ENCODE assay signal across 16 cellular contexts in the genomic region with DNA sequence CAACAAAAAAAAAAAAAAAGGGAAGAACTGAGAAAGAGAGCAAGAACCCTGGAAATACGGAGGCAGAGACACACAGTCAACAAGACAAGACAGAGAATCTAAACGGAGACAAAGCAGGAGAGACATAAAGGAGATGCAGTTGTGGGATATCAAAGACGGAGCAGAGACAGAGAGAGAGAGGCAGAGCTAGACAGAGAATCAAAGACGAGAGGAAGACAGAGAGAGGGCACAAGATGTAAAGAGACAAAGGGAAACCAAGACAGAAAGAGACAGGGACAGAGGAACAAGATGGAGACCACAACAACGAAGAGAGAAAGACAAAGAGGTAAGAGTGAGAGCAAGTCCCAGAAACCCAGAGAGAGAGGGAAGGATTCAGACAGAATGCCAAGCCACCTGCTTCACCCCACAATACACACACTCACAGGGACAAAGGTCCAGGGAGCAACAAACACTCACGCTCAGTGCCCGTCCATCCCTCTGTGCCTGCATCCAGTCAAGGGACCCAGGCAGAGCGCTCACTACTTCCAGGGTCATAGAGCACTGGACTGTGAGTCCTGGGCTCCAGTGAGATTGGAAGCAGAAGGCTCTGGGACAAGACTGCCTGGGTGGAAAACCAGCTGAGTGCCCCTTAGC.
DNase-seq lines count a peak whose midpoint lies in the region; ATAC-seq and TF ChIP-seq lines count a peak whose summit lies in the region.
"Had no signal": no experiment of that assay in that cellular context is flagged by ENCODE, and none has a peak within 500 bp of the region (broad histone marks: within the 10 kb centered on the region; RNA-seq: fewer than 3 reads in every experiment).

No MANE protein-coding gene starts in this region.

- no peaks in the 10 kb centered on the region for H3K9me2 ChIP-seq in DOHH2 (replicated peaks; ENCODE audit: control insufficient read depth, low read length)

- peak; percentile 24 for ATAC-seq in naive thymus-derived CD4-positive, alpha-beta T cell
- ATAC-seq: esophagus mucosa, Right ventricle myocardium inferior had no signal

- H3K27ac ChIP-seq in DOHH2 (ENCODE audit: low read depth, low read length) = peak overlapping the region; percentile 65
- peak overlapping the region; percentile 70 for H3K27ac ChIP-seq in naive thymus-derived CD4-positive, alpha-beta T cell (ENCODE audit: low read depth, low read length)

- H3K4me1 ChIP-seq in DOHH2 (ENCODE audit: control insufficient read depth, low read length) = peaks cover 42% of the 10 kb centered on the region
- peaks cover 27 to 49% of the 10 kb centered on the region in 2 donors for H3K4me1 ChIP-seq in naive thymus-derived CD4-positive, alpha-beta T cell (ENCODE audit: control insufficient read depth in 2 of 2, insufficient read depth in 2 of 2, low read length in 2 of 2)
- H3K4me1 ChIP-seq: Caco-2 had no signal

- no peaks in the 10 kb centered on the region for H3K36me3 ChIP-seq in DOHH2 (ENCODE audit: control insufficient read depth, low read length)
- H3K36me3 ChIP-seq in naive thymus-derived CD4-positive, alpha-beta T cell (ENCODE audit: control insufficient read depth in 2 of 3, insufficient read depth in 3 of 3, low read length in 3 of 3) = no peaks in the 10 kb centered on the region

- H3K4me3 Mint-ChIP-seq in activated CD4-positive, alpha-beta T cell treated with anti-CD3 and anti-CD28 coated beads, Interleukin-2, amount 10 ng/mL, durations not matched to agents 7 days and 5 days = peak overlapping the region; percentile 8
- peak overlapping the region; percentile 51 to 85 (median 75) for H3K4me3 Mint-ChIP-seq in naive thymus-derived CD4-positive, alpha-beta T cell

- peaks cover 45% of the 10 kb centered on the region for H3K4me1 Mint-ChIP-seq in activated CD4-positive, alpha-beta T cell treated with anti-CD3 and anti-CD28 coated beads, Interleukin-2, amount 10 ng/mL, durations not matched to agents 7 days and 5 days
- H3K4me1 Mint-ChIP-seq in naive thymus-derived CD4-positive, alpha-beta T cell = peaks cover 12 to 84% (median 70%) of the 10 kb centered on the region in 7 donors

- no peaks in the 10 kb centered on the region for H3K27me3 ChIP-seq in DOHH2 (ENCODE audit: control insufficient read depth, low read length)
- H3K27me3 ChIP-seq in naive thymus-derived CD4-positive, alpha-beta T cell (ENCODE audit: control insufficient read depth in 2 of 2, insufficient read depth in 2 of 2, low read length in 2 of 2) = no peaks in the 10 kb centered on the region

- POLR2A ChIA-PET in activated CD4-positive, alpha-beta T cell treated with anti-CD3 and anti-CD28 coated beads, Interleukin-2, amount 10 ng/mL, durations not matched to agents 7 days and 5 days (lab: Charles Lee) = no interaction called here
- POLR2A ChIA-PET in naive thymus-derived CD4-positive, alpha-beta T cell (lab: Charles Lee) = interaction anchor here (0.6 to 1.2 kb wide), 3 partner anchors 9 to 20 kb away, joined by 3 to 5 read pairs (median 4); no protein-coding TSS in a partner anchor

- CTCF ChIA-PET in activated CD4-positive, alpha-beta T cell treated with anti-CD3 and anti-CD28 coated beads, Interleukin-2, amount 10 ng/mL, durations not matched to agents 7 days and 5 days (lab: Charles Lee) = interaction anchor here (0.7 kb wide), 1 partner anchor 12 kb away, joined by 3 read pairs; no protein-coding TSS in a partner anchor
- CTCF ChIA-PET in naive thymus-derived CD4-positive, alpha-beta T cell (lab: Charles Lee) = interaction anchor here (1.2 kb wide), 1 partner anchor 12 kb away, joined by 6 read pairs; no protein-coding TSS in a partner anchor

- H3K9me3 ChIP-seq in DOHH2 (ENCODE audit: control insufficient read depth, insufficient read depth, low read length) = no peaks in the 10 kb centered on the region
- H3K9me3 ChIP-seq in naive thymus-derived CD4-positive, alpha-beta T cell (ENCODE audit: control insufficient read depth in 2 of 3, low read length in 3 of 3) = no peaks in the 10 kb centered on the region
- H3K9me3 ChIP-seq: Caco-2 had no signal

- no peaks in the 10 kb centered on the region for H3K27me3 Mint-ChIP-seq in activated CD4-positive, alpha-beta T cell treated with anti-CD3 and anti-CD28 coated beads, Interleukin-2, amount 10 ng/mL, durations not matched to agents 7 days and 5 days
- H3K27me3 Mint-ChIP-seq in naive thymus-derived CD4-positive, alpha-beta T cell = peaks cover 0 to 17% (median 0%) of the 10 kb centered on the region in 5 donors

- no peaks in the 10 kb centered on the region; the same call in 1 of the 2 replicates for H3F3A ChIP-seq in DOHH2 (ENCODE audit: control insufficient read depth, insufficient read depth)

- intact Hi-C loops in naive thymus-derived CD4-positive, alpha-beta T cell (cut with micrococcal nuclease) = loop anchor here in 1 of 2 donors (2.0 to 5.0 kb wide), 3 partner anchors 602 to 1085 kb away; a partner anchor contains a TSS

- no peak for TF ChIP-seq CTCF in DOHH2 (IDR thresholded peaks at IDR 0.05; ENCODE audit: low read depth, low read length, poor library complexity, severe bottlenecking)

- peaks cover 3% of the 10 kb centered on the region for H3K36me3 Mint-ChIP-seq in activated CD4-positive, alpha-beta T cell treated with anti-CD3 and anti-CD28 coated beads, Interleukin-2, amount 10 ng/mL, durations not matched to agents 7 days and 5 days (ENCODE audit: low read depth)
- H3K36me3 Mint-ChIP-seq in naive thymus-derived CD4-positive, alpha-beta T cell = peaks cover 0 to 5% (median 0%) of the 10 kb centered on the region in 5 donors

- no peaks in the 10 kb centered on the region for H3K9me3 Mint-ChIP-seq in activated CD4-positive, alpha-beta T cell treated with anti-CD3 and anti-CD28 coated beads, Interleukin-2, amount 10 ng/mL, durations not matched to agents 7 days and 5 days
- H3K9me3 Mint-ChIP-seq in naive thymus-derived CD4-positive, alpha-beta T cell = no peaks in the 10 kb centered on the region

- no peak for DNase-seq in activated CD4-positive, alpha-beta T cell treated with anti-CD3 and anti-CD28 coated beads, Interleukin-2, amount 10 ng/mL, durations not matched to agents 7 days and 5 days
- no peak for DNase-seq in activated CD4-positive, alpha-beta T cell treated with anti-CD3 and anti-CD28 coated beads, Interleukin-2, amount 50 U/mL, for 4 hours
- peak; percentile 49 for DNase-seq in activated CD8-positive, alpha-beta memory T cell treated with anti-CD3 and anti-CD28 coated beads, Interleukin-2, amount 50 U/mL, for 48 hours
- DNase-seq in naive thymus-derived CD4-positive, alpha-beta T cell = peak in 6 of 9 donors; percentile 12 to 60 (median 51)
- DNase-seq in epidermal melanocyte (ENCODE audit: insufficient read length, low spot score) (no peak), DMS 273 treated with DMSO at 0.1 percent for 48 hours (lab: John Stamatoyannopoulos, UW) (no peak)
- no peak for DNase-seq in effector CD8-positive, alpha-beta T cell (lab: John Stamatoyannopoulos, UW)
- DNase-seq: dermis blood vessel endothelial cell, GDM1, GOT3, NCI-H1436, retina had no signal

- H3K79me2 ChIP-seq in DOHH2 (ENCODE audit: control insufficient read depth, low read length) = no peaks in the 10 kb centered on the region

- peak overlapping the region; percentile 91 for H3K27ac Mint-ChIP-seq in activated CD4-positive, alpha-beta T cell treated with anti-CD3 and anti-CD28 coated beads, Interleukin-2, amount 10 ng/mL, durations not matched to agents 7 days and 5 days
- H3K27ac Mint-ChIP-seq in naive thymus-derived CD4-positive, alpha-beta T cell = peak overlapping the region; percentile 75 to 99 (median 95)

- H4K20me1 ChIP-seq in DOHH2 (ENCODE audit: control insufficient read depth, insufficient read depth, low read depth, low read length) = no peaks in the 10 kb centered on the region

- H3K4me2 ChIP-seq in DOHH2 (ENCODE audit: low read length) = peak overlapping the region; percentile 68

- peak overlapping the region; percentile 55 for H3K4me3 ChIP-seq in DOHH2 (ENCODE audit: low read length)
- H3K4me3 ChIP-seq in naive thymus-derived CD4-positive, alpha-beta T cell (ENCODE audit: low read length) = no peak overlapping the region

Comparison
In these comparisons a context has a peak if more than half of its experiments do, and no peak if none do; other contexts are left out.
1. DNase-seq: peak in activated CD8-positive, alpha-beta memory T cell treated with anti-CD3 and anti-CD28 coated beads, Interleukin-2, amount 50 U/mL, for 48 hours (single experiment) and naive thymus-derived CD4-positive, alpha-beta T cell (6 of 9); none in activated CD4-positive, alpha-beta T cell treated with anti-CD3 and anti-CD28 coated beads, Interleukin-2, amount 10 ng/mL, durations not matched to agents 7 days and 5 days (single experiment), activated CD4-positive, alpha-beta T cell treated with anti-CD3 and anti-CD28 coated beads, Interleukin-2, amount 50 U/mL, for 4 hours (0 of 2), epidermal melanocyte (single experiment), DMS 273 treated with DMSO at 0.1 percent for 48 hours (single experiment) and effector CD8-positive, alpha-beta T cell (single experiment).